ENCODE assay signal across 1 cellular context in the genomic region with DNA sequence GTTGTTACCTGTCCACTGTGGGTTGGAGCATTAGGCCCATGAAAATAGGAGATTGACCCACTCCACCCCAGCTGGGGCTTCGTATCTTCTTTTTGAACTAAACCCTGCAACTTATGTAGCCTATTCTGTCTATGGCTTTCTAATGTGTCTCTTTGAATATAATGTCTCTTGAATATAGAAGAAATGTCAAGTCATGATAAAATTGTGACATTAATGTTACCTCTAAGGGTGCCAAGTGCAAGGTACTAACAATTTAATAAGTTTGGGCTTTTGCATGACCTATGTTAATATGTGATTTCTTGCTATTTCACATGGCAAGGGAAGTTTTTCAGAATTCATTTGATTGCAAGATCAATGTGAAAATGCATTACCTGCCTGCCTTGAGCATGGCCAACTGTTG.
A peak's percentile ranks its signal among the peaks of the same experiment; 100 is the strongest.
TF ChIP-seq lines count a peak whose summit lies in the region.

No MANE protein-coding gene starts in this region.

TF ChIP-seq in HepG2, 621 proteins besides CTCF, POLR2A, EP300 and RAD21 (continued from another document):
- TF ChIP-seq, protein P1, sequence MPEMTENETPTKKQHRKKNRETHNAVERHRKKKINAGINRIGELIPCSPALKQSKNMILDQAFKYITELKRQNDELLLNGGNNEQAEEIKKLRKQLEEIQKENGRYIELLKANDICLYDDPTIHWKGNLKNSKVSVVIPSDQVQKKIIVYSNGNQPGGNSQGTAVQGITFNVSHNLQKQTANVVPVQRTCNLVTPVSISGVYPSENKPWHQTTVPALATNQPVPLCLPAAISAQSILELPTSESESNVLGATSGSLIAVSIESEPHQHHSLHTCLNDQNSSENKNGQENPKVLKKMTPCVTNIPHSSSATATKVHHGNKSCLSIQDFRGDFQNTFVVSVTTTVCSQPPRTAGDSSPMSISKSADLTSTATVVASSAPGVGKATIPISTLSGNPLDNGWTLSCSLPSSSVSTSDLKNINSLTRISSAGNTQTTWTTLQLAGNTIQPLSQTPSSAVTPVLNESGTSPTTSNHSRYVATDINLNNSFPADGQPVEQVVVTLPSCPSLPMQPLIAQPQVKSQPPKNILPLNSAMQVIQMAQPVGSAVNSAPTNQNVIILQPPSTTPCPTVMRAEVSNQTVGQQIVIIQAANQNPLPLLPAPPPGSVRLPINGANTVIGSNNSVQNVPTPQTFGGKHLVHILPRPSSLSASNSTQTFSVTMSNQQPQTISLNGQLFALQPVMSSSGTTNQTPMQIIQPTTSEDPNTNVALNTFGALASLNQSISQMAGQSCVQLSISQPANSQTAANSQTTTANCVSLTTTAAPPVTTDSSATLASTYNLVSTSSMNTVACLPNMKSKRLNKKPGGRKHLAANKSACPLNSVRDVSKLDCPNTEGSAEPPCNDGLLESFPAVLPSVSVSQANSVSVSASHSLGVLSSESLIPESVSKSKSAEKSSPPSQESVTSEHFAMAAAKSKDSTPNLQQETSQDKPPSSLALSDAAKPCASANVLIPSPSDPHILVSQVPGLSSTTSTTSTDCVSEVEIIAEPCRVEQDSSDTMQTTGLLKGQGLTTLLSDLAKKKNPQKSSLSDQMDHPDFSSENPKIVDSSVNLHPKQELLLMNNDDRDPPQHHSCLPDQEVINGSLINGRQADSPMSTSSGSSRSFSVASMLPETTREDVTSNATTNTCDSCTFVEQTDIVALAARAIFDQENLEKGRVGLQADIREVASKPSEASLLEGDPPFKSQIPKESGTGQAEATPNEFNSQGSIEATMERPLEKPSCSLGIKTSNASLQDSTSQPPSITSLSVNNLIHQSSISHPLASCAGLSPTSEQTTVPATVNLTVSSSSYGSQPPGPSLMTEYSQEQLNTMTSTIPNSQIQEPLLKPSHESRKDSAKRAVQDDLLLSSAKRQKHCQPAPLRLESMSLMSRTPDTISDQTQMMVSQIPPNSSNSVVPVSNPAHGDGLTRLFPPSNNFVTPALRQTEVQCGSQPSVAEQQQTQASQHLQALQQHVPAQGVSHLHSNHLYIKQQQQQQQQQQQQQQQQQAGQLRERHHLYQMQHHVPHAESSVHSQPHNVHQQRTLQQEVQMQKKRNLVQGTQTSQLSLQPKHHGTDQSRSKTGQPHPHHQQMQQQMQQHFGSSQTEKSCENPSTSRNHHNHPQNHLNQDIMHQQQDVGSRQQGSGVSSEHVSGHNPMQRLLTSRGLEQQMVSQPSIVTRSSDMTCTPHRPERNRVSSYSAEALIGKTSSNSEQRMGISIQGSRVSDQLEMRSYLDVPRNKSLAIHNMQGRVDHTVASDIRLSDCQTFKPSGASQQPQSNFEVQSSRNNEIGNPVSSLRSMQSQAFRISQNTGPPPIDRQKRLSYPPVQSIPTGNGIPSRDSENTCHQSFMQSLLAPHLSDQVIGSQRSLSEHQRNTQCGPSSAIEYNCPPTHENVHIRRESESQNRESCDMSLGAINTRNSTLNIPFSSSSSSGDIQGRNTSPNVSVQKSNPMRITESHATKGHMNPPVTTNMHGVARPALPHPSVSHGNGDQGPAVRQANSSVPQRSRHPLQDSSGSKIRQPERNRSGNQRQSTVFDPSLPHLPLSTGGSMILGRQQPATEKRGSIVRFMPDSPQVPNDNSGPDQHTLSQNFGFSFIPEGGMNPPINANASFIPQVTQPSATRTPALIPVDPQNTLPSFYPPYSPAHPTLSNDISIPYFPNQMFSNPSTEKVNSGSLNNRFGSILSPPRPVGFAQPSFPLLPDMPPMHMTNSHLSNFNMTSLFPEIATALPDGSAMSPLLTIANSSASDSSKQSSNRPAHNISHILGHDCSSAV (CRISPR knock-in tag; IDR thresholded peaks at IDR 0.05; ENCODE audit: borderline replicate concordance) = no peak
- TF ChIP-seq MAFK (conservative IDR thresholded peaks at IDR 0.05 in 1 of 2, IDR thresholded peaks at IDR 0.05 in 1 of 2; ENCODE audit: low read length in 2 of 2) (peak; percentile 47 to 60; a peak in 3 of 4 replicates), ZNF326 (CRISPR knock-in tag; IDR thresholded peaks at IDR 0.05; ENCODE audit: borderline replicate concordance) (no peak), RFXAP (CRISPR knock-in tag; IDR thresholded peaks at IDR 0.05; ENCODE audit: borderline replicate concordance) (no peak), FOXK2 (IDR thresholded peaks at IDR 0.05) (no peak)
- TF ChIP-seq, protein P2, sequence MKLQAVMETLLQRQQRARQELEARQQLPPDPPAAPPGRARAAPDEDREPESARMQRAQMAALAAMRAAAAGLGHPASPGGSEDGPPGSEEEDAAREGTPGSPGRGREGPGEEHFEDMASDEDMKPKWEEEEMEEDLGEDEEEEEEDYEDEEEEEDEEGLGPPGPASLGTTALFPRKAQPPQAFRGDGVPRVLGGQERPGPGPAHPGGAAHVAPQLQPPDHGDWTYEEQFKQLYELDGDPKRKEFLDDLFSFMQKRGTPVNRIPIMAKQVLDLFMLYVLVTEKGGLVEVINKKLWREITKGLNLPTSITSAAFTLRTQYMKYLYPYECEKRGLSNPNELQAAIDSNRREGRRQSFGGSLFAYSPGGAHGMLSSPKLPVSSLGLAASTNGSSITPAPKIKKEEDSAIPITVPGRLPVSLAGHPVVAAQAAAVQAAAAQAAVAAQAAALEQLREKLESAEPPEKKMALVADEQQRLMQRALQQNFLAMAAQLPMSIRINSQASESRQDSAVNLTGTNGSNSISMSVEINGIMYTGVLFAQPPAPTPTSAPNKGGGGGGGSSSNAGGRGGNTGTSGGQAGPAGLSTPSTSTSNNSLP (IDR thresholded peaks at IDR 0.05; ENCODE audit: low read depth, low read length) = no peak
